Comparison of ENCODE assay signal across 9 cellular contexts in the genomic region with DNA sequence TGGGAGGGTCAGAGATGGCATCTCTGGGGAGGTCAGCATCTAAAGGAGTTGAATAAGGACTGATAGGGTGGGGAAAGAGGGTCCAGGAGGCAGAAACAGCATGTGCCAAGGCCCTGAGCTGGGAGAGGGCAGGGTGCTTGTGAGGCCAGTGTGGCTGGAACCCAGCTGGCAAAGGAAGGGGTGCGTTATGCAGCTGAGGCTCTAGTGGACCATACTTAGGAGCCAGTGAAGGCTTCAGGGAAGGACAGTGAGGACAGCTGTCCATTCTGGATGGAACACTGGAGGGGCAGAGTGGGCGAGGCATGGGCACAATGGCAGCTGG. TPM values are rescaled to one million over a fixed set of nuclear protein-coding genes. Genes with fewer than 3 reads are reported as not detected.
DNase-seq lines count a peak whose midpoint lies in the region; ATAC-seq and TF ChIP-seq lines count a peak whose summit lies in the region.
"Had no signal": no experiment of that assay in that cellular context is flagged by ENCODE, and none has a peak within 500 bp of the region (broad histone marks: within the 10 kb centered on the region; RNA-seq: fewer than 3 reads in every experiment).

No MANE protein-coding gene starts in this region.

- ATAC-seq in SK-N-SH treated with all-trans-retinoic acid at 6 μM for 48 hours = no peak
- ATAC-seq in gastroesophageal sphincter = no peak
- ATAC-seq in stimulated activated effector memory CD8-positive, alpha-beta T cell treated with anti-CD3 and anti-CD28 coated beads, Interleukin-12 subunit alpha, Interleukin-12 subunit beta, amount 100 ng/mL, for 72 hours = no peak

- H3K4me3 Mint-ChIP-seq in stimulated activated effector memory CD8-positive, alpha-beta T cell treated with anti-CD3 and anti-CD28 coated beads, Interleukin-12 subunit alpha, Interleukin-12 subunit beta, amount 100 ng/mL, for 72 hours = peak overlapping the region; percentile 53

- H3K27ac ChIP-seq in SK-N-SH (ENCODE audit: low read depth in 2 of 2, low read length in 1 of 2) = peak overlapping the region in 1 of 2 experiments; percentile 93; a peak in 3 of 4 replicates
- peak overlapping the region in 3 of 4 donors; percentile 59 to 73 (median 61) for H3K27ac ChIP-seq in Peyer's patch
- peak overlapping the region in 3 of 4 donors; percentile 74 to 91 (median 83) for H3K27ac ChIP-seq in gastroesophageal sphincter

- no peaks in the 10 kb centered on the region for H3K79me2 ChIP-seq in SK-N-SH (ENCODE audit: insufficient read depth)

- TF ChIP-seq CTCF in SK-N-SH (IDR thresholded peaks at IDR 0.05) = no peak
- no peak for TF ChIP-seq CTCF in Peyer's patch (IDR thresholded peaks at IDR 0.05)
- TF ChIP-seq CTCF in gastroesophageal sphincter (IDR thresholded peaks at IDR 0.05) = no peak
- TF ChIP-seq CTCF in GM20000 (IDR thresholded peaks at IDR 0.05; ENCODE audit: extremely low read depth, missing control alignments) = no peak

- 56% methylated on average over 2 of the region's 2 CpGs for WGBS in SK-N-SH (ENCODE audit: low lambda C conversion rate)
- 46 to 88% methylated on average over 1 to 2 of the region's 2 CpGs for whole genome bisulfite sequencing in gastroesophageal sphincter (ENCODE audit: low coverage in 1 of 2), 2 donors

- H3K4me1 ChIP-seq in SK-N-SH (ENCODE audit: control insufficient read depth in 1 of 2, insufficient read depth in 2 of 2, low read depth in 1 of 2, low read length in 1 of 2) (peaks cover 3 to 25% of the 10 kb centered on the region in 2 experiments; a peak in 2 of 4 replicates), Peyer's patch (peaks cover 0 to 8% (median 3%) of the 10 kb centered on the region in 4 donors), gastroesophageal sphincter (peaks cover 0 to 33% (median 3%) of the 10 kb centered on the region in 3 donors)

- H3K36me3 ChIP-seq in SK-N-SH (replicated peaks in 1 of 2; ENCODE audit: control insufficient read depth in 1 of 2, insufficient read depth in 2 of 2, low read length in 1 of 2) (no peaks in the 10 kb centered on the region), Peyer's patch (no peaks in the 10 kb centered on the region), gastroesophageal sphincter (no peaks in the 10 kb centered on the region)

- no peaks in the 10 kb centered on the region for H3K9me2 ChIP-seq in SK-N-SH

- H3K27ac Mint-ChIP-seq in stimulated activated effector memory CD8-positive, alpha-beta T cell treated with anti-CD3 and anti-CD28 coated beads, Interleukin-12 subunit alpha, Interleukin-12 subunit beta, amount 100 ng/mL, for 72 hours = peak overlapping the region; percentile 27

- no peaks in the 10 kb centered on the region for H3K9me3 Mint-ChIP-seq in stimulated activated effector memory CD8-positive, alpha-beta T cell treated with anti-CD3 and anti-CD28 coated beads, Interleukin-12 subunit alpha, Interleukin-12 subunit beta, amount 100 ng/mL, for 72 hours

- no peaks in the 10 kb centered on the region for H3K27me3 ChIP-seq in SK-N-SH (ENCODE audit: insufficient read depth)
- H3K27me3 ChIP-seq in Peyer's patch = no peaks in the 10 kb centered on the region
- no peaks in the 10 kb centered on the region for H3K27me3 ChIP-seq in gastroesophageal sphincter

- CTCF ChIA-PET in SK-N-SH (lab: Yijun Ruan, JAX) = interaction anchor here (0.8 to 12.6 kb wide), 33 partner anchors 14 to 295 kb away, joined by 3 to 708 read pairs (median 9); partner anchors contain the start of gene ID3

- H3K4me3 ChIP-seq in SK-N-SH (ENCODE audit: low read depth in 2 of 2, low read length in 1 of 2) = no peak overlapping the region
- H3K4me3 ChIP-seq in Peyer's patch = no peak overlapping the region
- no peak overlapping the region for H3K4me3 ChIP-seq in gastroesophageal sphincter

- H4K20me1 ChIP-seq in SK-N-SH (ENCODE audit: insufficient read depth) = no peaks in the 10 kb centered on the region

- peaks cover 6% of the 10 kb centered on the region for H3F3A ChIP-seq in SK-N-SH (replicated peaks; ENCODE audit: insufficient read depth)

- TF ChIP-seq RAD21 in SK-N-SH (IDR thresholded peaks at IDR 0.05; ENCODE audit: low read length) = no peak

- H2AFZ ChIP-seq in SK-N-SH (ENCODE audit: low read depth) = peak overlapping the region; percentile 92

- TF ChIP-seq EP300 in SK-N-SH (IDR thresholded peaks at IDR 0.05; ENCODE audit: borderline replicate concordance in 1 of 2, low read depth in 1 of 2, low read length in 1 of 2) (no peak), gastroesophageal sphincter (IDR thresholded peaks at IDR 0.05) (no peak)

- H3K9me3 ChIP-seq in SK-N-SH = no peaks in the 10 kb centered on the region
- no peaks in the 10 kb centered on the region for H3K9me3 ChIP-seq in Peyer's patch
- no peaks in the 10 kb centered on the region for H3K9me3 ChIP-seq in gastroesophageal sphincter

- H3K9ac ChIP-seq in SK-N-SH = 0 out of 2 replicates have a peak overlapping the region, but pooled peaks have one; percentile 76

- TF ChIP-seq POLR2A in Peyer's patch (IDR thresholded peaks at IDR 0.05) = no peak
- no peak for TF ChIP-seq POLR2A in gastroesophageal sphincter (IDR thresholded peaks at IDR 0.05)

- H3K36me3 Mint-ChIP-seq in stimulated activated effector memory CD8-positive, alpha-beta T cell treated with anti-CD3 and anti-CD28 coated beads, Interleukin-12 subunit alpha, Interleukin-12 subunit beta, amount 100 ng/mL, for 72 hours = peaks cover 6% of the 10 kb centered on the region

- H3K4me1 Mint-ChIP-seq in stimulated activated effector memory CD8-positive, alpha-beta T cell treated with anti-CD3 and anti-CD28 coated beads, Interleukin-12 subunit alpha, Interleukin-12 subunit beta, amount 100 ng/mL, for 72 hours = peaks cover 16% of the 10 kb centered on the region

- DNase-seq in SK-N-SH (no peak), Peyer's patch (no peak), NCI-H526 treated with DMSO at 0.1 percent for 48 hours (lab: John Stamatoyannopoulos, UW) (no peak), epidermal melanocyte (ENCODE audit: insufficient read length, low spot score) (no peak), GM20000 (ENCODE audit: low spot score) (no peak)
- DNase-seq in stimulated activated effector memory CD8-positive, alpha-beta T cell treated with anti-CD3 and anti-CD28 coated beads, Interleukin-12 subunit alpha, Interleukin-12 subunit beta, amount 100 ng/mL, for 72 hours (ENCODE audit: low spot score in 2 of 2) = no peak
- DNase-seq: GF-D8 had no signal

- no peak overlapping the region; the same call in 1 of the 2 replicates for H3K4me2 ChIP-seq in SK-N-SH

- POLR2A ChIA-PET in SK-N-SH (lab: Yijun Ruan, JAX) = interaction anchor here (1.1 to 1.6 kb wide), 3 partner anchors 14 to 79 kb away, joined by 4 to 9 read pairs (median 7); partner anchors contain the start of gene ID3

TF ChIP-seq in SK-N-SH, 30 proteins besides CTCF, POLR2A, EP300 and RAD21:
- no peak for TF ChIP-seq RFX5 (IDR thresholded peaks at IDR 0.05; ENCODE audit: low read length)
- no peak for TF ChIP-seq TCF12 (IDR thresholded peaks at IDR 0.05)
- no peak for TF ChIP-seq JUND (IDR thresholded peaks at IDR 0.05)
- TF ChIP-seq USF2 (IDR thresholded peaks at IDR 0.05; ENCODE audit: borderline replicate concordance, low read depth, low read length) = no peak
- no peak for TF ChIP-seq SMC3 (IDR thresholded peaks at IDR 0.05; ENCODE audit: low read depth, low read length)
- no peak for TF ChIP-seq POLR2AphosphoS5 (IDR thresholded peaks at IDR 0.05; ENCODE audit: low read depth, low read length)
- TF ChIP-seq FOXJ3 (CRISPR knock-in tag; IDR thresholded peaks at IDR 0.05) = no peak

TF ChIP-seq in SK-N-SH treated with all-trans-retinoic acid at 6 μM for 48 hours, 23 proteins besides CTCF, POLR2A, EP300 and RAD21 (continues in another document):
- TF ChIP-seq SNAI2 (CRISPR knock-in tag; IDR thresholded peaks at IDR 0.05) = no peak
- TF ChIP-seq, protein P1, sequence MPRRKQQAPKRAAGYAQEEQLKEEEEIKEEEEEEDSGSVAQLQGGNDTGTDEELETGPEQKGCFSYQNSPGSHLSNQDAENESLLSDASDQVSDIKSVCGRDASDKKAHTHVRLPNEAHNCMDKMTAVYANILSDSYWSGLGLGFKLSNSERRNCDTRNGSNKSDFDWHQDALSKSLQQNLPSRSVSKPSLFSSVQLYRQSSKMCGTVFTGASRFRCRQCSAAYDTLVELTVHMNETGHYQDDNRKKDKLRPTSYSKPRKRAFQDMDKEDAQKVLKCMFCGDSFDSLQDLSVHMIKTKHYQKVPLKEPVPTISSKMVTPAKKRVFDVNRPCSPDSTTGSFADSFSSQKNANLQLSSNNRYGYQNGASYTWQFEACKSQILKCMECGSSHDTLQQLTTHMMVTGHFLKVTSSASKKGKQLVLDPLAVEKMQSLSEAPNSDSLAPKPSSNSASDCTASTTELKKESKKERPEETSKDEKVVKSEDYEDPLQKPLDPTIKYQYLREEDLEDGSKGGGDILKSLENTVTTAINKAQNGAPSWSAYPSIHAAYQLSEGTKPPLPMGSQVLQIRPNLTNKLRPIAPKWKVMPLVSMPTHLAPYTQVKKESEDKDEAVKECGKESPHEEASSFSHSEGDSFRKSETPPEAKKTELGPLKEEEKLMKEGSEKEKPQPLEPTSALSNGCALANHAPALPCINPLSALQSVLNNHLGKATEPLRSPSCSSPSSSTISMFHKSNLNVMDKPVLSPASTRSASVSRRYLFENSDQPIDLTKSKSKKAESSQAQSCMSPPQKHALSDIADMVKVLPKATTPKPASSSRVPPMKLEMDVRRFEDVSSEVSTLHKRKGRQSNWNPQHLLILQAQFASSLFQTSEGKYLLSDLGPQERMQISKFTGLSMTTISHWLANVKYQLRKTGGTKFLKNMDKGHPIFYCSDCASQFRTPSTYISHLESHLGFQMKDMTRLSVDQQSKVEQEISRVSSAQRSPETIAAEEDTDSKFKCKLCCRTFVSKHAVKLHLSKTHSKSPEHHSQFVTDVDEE (CRISPR knock-in tag; IDR thresholded peaks at IDR 0.05) = no peak
- TF ChIP-seq ZFP3 (CRISPR knock-in tag; IDR thresholded peaks at IDR 0.05) = no peak
- TF ChIP-seq, protein P2, sequence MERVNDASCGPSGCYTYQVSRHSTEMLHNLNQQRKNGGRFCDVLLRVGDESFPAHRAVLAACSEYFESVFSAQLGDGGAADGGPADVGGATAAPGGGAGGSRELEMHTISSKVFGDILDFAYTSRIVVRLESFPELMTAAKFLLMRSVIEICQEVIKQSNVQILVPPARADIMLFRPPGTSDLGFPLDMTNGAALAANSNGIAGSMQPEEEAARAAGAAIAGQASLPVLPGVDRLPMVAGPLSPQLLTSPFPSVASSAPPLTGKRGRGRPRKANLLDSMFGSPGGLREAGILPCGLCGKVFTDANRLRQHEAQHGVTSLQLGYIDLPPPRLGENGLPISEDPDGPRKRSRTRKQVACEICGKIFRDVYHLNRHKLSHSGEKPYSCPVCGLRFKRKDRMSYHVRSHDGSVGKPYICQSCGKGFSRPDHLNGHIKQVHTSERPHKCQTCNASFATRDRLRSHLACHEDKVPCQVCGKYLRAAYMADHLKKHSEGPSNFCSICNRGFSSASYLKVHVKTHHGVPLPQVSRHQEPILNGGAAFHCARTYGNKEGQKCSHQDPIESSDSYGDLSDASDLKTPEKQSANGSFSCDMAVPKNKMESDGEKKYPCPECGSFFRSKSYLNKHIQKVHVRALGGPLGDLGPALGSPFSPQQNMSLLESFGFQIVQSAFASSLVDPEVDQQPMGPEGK (CRISPR knock-in tag; IDR thresholded peaks at IDR 0.05; ENCODE audit: borderline replicate concordance) = no peak

RNA-seq across cellular contexts. Expression of gene RPL11, which starts 57.1 kb away (rescaled TPM):
- 2,231 and 2,255 TPM in 2 replicates for polyA plus RNA-seq in SK-N-SH (2012; rRNA removed)
- 3,260 and 4,153 TPM in 2 replicates for polyA plus RNA-seq in SK-N-SH (2012; cell fraction: cytosol; rRNA removed)
- 350 and 516 TPM in 2 replicates for polyA plus RNA-seq in SK-N-SH (2012; cell fraction: nucleus; rRNA removed)
- total RNA-seq in Peyer's patch (100 to 1,000 TPM; 339 to 882 (median 437) TPM), gastroesophageal sphincter (1,000 to 10,000 TPM in 2 of 4 donors, 100 to 1,000 TPM in 2; 636 to 1,268 (median 935) TPM)
